ENCODE assay signal across 10 cellular contexts in the genomic region with DNA sequence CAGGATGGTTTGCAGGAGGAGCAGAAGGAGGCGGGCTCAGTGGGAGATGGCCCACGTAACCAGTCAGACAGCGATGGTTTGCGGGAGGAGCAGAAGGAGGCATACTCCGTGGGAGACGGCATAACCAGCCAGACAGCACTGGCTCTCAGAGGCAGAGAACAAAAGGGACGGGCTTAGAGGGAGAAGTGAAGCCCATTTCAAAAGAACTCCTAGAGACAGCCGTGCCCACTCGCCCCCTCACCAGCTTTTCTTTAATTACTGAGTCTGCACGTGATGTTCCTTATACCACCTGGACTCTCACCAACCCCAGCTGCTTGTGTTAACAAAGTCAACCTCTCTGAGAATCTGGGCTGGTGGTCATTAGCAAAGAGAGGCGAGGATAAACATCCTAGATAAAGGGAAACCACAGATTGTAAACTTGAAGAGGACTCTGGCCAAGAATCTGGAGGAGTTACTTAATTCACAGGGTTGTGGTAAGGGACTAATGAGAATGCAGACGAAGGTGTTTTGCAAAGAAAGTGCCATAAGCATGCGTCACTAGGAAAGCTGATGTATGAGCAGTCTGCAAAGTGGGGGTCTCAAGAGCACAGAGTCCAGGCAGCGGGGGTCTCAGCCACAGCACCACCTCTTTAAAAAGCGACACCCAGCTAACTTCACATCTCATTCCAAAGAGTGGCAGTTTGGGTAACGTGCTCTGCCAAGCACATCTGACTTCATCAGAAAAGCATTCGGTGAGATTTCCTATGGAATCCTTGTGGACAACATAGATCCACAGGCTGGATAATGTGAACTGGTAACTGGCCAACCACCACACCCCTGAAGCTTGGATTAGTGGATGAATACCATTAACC. TPM values are rescaled to one million over a fixed set of nuclear protein-coding genes. Genes with fewer than 3 reads are reported as not detected.
DNase-seq lines count a peak whose midpoint lies in the region; ATAC-seq, FAIRE-seq and TF ChIP-seq lines count a peak whose summit lies in the region.
"Had no signal": no experiment of that assay in that cellular context is flagged by ENCODE, and none has a peak within 500 bp of the region (broad histone marks: within the 10 kb centered on the region; RNA-seq: fewer than 3 reads in every experiment).

No MANE protein-coding gene starts in this region.

- H3K4me3 ChIP-seq in H1 (ENCODE audit: extremely low read depth in 1 of 4, insufficient read depth in 2 of 4, low read depth in 3 of 4, low read length in 4 of 4), result 0 out of 8 replicates have a peak overlapping the region, but pooled peaks of 1 of the 4 experiments have one; percentile 1

- no peak overlapping the region for H3K4ac ChIP-seq in H1 (replicated peaks; ENCODE audit: insufficient read length, low read depth, low read length)

- no peak overlapping the region for H2BK15ac ChIP-seq in H1 (ENCODE audit: low read length)

- H2AK5ac ChIP-seq in H1 (ENCODE audit: low read depth, low read length), result no peak overlapping the region

- peaks cover 30% of the 10 kb centered on the region for H3K4me1 Mint-ChIP-seq in neural crest cell
- peaks cover 5% of the 10 kb centered on the region for H3K4me1 Mint-ChIP-seq in T-helper 17 cell

- no peak overlapping the region for H3K14ac ChIP-seq in H1 (ENCODE audit: insufficient read length)

- WGBS in H1 (ENCODE audit: extremely low coverage in 1 of 2, insufficient coverage in 1 of 2, insufficient read length in 1 of 2, insufficient replicate concordance in 2 of 2, low coverage in 1 of 2, low lambda C conversion rate in 2 of 2, missing lambda C conversion rate in 1 of 2), 2 experiments, result 68% methylated on average over 17 of the region's 17 CpGs; no CpG with 5 or more reads in 1 of the 2 experiments

- H3K9ac ChIP-seq in H1 (replicated peaks in 1 of 4; ENCODE audit: extremely low read depth in 1 of 4, low read depth in 3 of 4, low read length in 3 of 4), result no peak overlapping the region

- no peak overlapping the region for H3K18ac ChIP-seq in H1 (ENCODE audit: extremely low read depth, low read length)

- no peak overlapping the region for H3K4me3 Mint-ChIP-seq in neural crest cell
- H3K4me3 Mint-ChIP-seq in T-helper 17 cell, result no peak overlapping the region

- H2BK5ac ChIP-seq in H1 (ENCODE audit: low read depth, low read length), result peak overlapping the region; percentile 2; the same call in 1 of the 2 replicates

- H3K4me1 ChIP-seq in H1 (replicated peaks in 1 of 4; ENCODE audit: control insufficient read depth in 3 of 4, insufficient read depth in 4 of 4, low read length in 3 of 4), result peaks cover 10 to 22% (median 17%) of the 10 kb centered on the region in 4 experiments

- H3K23ac ChIP-seq in H1 (ENCODE audit: insufficient read length), result no peak overlapping the region

- H3K23me2 ChIP-seq in H1 (ENCODE audit: low read depth, low read length), result no peaks in the 10 kb centered on the region

- H2BK20ac ChIP-seq in H1 (ENCODE audit: low read length), result no peak overlapping the region

- H3K79me2 ChIP-seq in H1 (ENCODE audit: control insufficient read depth in 1 of 2, insufficient read depth in 2 of 2, low read length in 2 of 2), result peaks cover 2 to 68% of the 10 kb centered on the region in 2 experiments

- H3K27ac ChIP-seq in H1 (ENCODE audit: low read depth, low read length), result peak overlapping the region; percentile 25; the same call in 1 of the 2 replicates

- H3K27me3 ChIP-seq in H1 (replicated peaks in 1 of 4; ENCODE audit: control insufficient read depth in 3 of 4, extremely low read depth in 1 of 4, insufficient read depth in 3 of 4, low read length in 3 of 4), result no peaks in the 10 kb centered on the region

- peaks cover 0 to 5% of the 10 kb centered on the region in 2 experiments for H4K20me1 ChIP-seq in H1 (replicated peaks in 1 of 2; ENCODE audit: control insufficient read depth in 1 of 2, insufficient read depth in 2 of 2, low read length in 2 of 2)

- no peak overlapping the region for H3K56ac ChIP-seq in H1 (replicated peaks; ENCODE audit: insufficient read length, low read depth, low read length)

- CTCF ChIA-PET in H1 (lab: Charles Lee; ENCODE audit: partially characterized antibody), result interaction anchor here (0.6 to 3.7 kb wide), 8 partner anchors 12 to 156 kb away, joined by 3 to 22 read pairs (median 4); no protein-coding TSS in a partner anchor

- H3K27ac Mint-ChIP-seq in neural crest cell (ENCODE audit: unreplicated experiment) (peak overlapping the region; percentile 52), T-helper 17 cell (no peak overlapping the region)

- no peak for ATAC-seq in T-helper 17 cell

- H3K27me3 Mint-ChIP-seq in neural crest cell (ENCODE audit: low read depth), result no peaks in the 10 kb centered on the region
- peaks cover 34% of the 10 kb centered on the region for H3K27me3 Mint-ChIP-seq in T-helper 17 cell

- TF ChIP-seq CTCF in H1 (IDR thresholded peaks at IDR 0.05; ENCODE audit: control extremely low read depth in 1 of 3, insufficient read depth in 1 of 3, low read depth in 1 of 3, low read length in 3 of 3) (no peak), neural crest cell (conservative IDR thresholded peaks at IDR 0.05) (no peak)

- H3K36me3 Mint-ChIP-seq in neural crest cell (ENCODE audit: low read depth) (peaks cover 5% of the 10 kb centered on the region), T-helper 17 cell (ENCODE audit: low read depth) (peaks cover 4% of the 10 kb centered on the region)

- no peaks in the 10 kb centered on the region for H3K9me3 Mint-ChIP-seq in neural crest cell

- peak; percentile 16 for DNase-seq in COR-L47 (lab: John Stamatoyannopoulos, UW)
- DNase-seq in MV-4-11 (lab: John Stamatoyannopoulos, UW), result peak; percentile 42
- no peak for DNase-seq in H1 (ENCODE audit: low read depth in 1 of 2, low spot score in 2 of 2)
- DNase-seq in neural crest cell (ENCODE audit: low read depth, low spot score), result no peak
- DNase-seq in stimulated activated CD4-positive, alpha-beta T cell treated with anti-CD3 and anti-CD28 coated beads, Interleukin-4, amount 100 ng/mL, for 4 hours, result no peak
- DNase-seq in NCI-H446 (lab: John Stamatoyannopoulos, UW), result no peak
- DNase-seq in T-helper 17 cell, result no peak
- DNase-seq in stimulated activated naive CD4-positive, alpha-beta T cell treated with Interleukin-2 at 50 U/mL for 16 hours (lab: John Stamatoyannopoulos, UW), result no peak
- DNase-seq: stimulated activated CD4-positive, alpha-beta T cell treated with anti-CD3 and anti-CD28 coated beads, Interleukin-15, amount 100 ng/mL, for 24 hours had no signal

- H2BK12ac ChIP-seq in H1 (ENCODE audit: low read depth, low read length), result no peak overlapping the region

- TF ChIP-seq RAD21 in H1 (IDR thresholded peaks at IDR 0.05 in 1 of 2, conservative IDR thresholded peaks at IDR 0.05 in 1 of 2; ENCODE audit: low read depth in 2 of 2, low read length in 2 of 2), result no peak

- no peak overlapping the region for H2AFZ ChIP-seq in H1 (ENCODE audit: low read length)

- H3K4me2 ChIP-seq in H1 (ENCODE audit: insufficient read depth in 1 of 2, low read depth in 2 of 2, low read length in 2 of 2), result peak overlapping the region; percentile 3 to 35; a peak in 1 of 4 replicates

- no peak overlapping the region for H4K5ac ChIP-seq in H1 (ENCODE audit: insufficient read length, low read depth, low read length)

- no peak for TF ChIP-seq POLR2A in H1 (IDR thresholded peaks at IDR 0.05; ENCODE audit: control extremely low read depth in 1 of 2, low read depth in 2 of 2, low read length in 2 of 2)

- no peak overlapping the region for H4K8ac ChIP-seq in H1 (ENCODE audit: extremely low read depth, insufficient read depth, low read length)

- H2BK120ac ChIP-seq in H1 (replicated peaks; ENCODE audit: low read depth, low read length), result no peak overlapping the region

- POLR2A ChIA-PET in H1 (lab: Charles Lee; ENCODE audit: partially characterized antibody), result interaction anchor here (1.1 to 3.4 kb wide), 5 partner anchors 8 to 28 kb away, joined by 3 to 10 read pairs (median 5); no protein-coding TSS in a partner anchor

- no peak for FAIRE-seq in H1 (lab: Jason Lieb, UNC)
- FAIRE-seq: colon had no signal

- H4K91ac ChIP-seq in H1 (replicated peaks; ENCODE audit: insufficient read length, low read length), result no peak overlapping the region

- H3K36me3 ChIP-seq in H1 (ENCODE audit: control insufficient read depth in 2 of 4, insufficient read depth in 4 of 4, low read length in 3 of 4), result no peaks in the 10 kb centered on the region; a peak in 1 of 8 replicates

- no peaks in the 10 kb centered on the region for H3K9me3 ChIP-seq in H1 (ENCODE audit: insufficient read depth in 2 of 2, low read depth in 1 of 2, low read length in 1 of 2)
- H3K9me3 ChIP-seq in T-helper 17 cell (ENCODE audit: control insufficient read depth, low read length, poor library complexity, severe bottlenecking), result no peaks in the 10 kb centered on the region

- peaks cover 8% of the 10 kb centered on the region for H3K79me1 ChIP-seq in H1 (ENCODE audit: low read depth, low read length)

- no peak for TF ChIP-seq EP300 in H1 (IDR thresholded peaks at IDR 0.05; ENCODE audit: borderline replicate concordance in 1 of 2, low read depth in 2 of 2, low read length in 2 of 2)

TF ChIP-seq in H1, 55 proteins besides CTCF, POLR2A, EP300 and RAD21 (continues in another document):
- TF ChIP-seq CBX5 (IDR thresholded peaks at IDR 0.05; ENCODE audit: low read depth, low read length) (no peak), RFX5 (IDR thresholded peaks at IDR 0.05; ENCODE audit: borderline replicate concordance, low read depth, low read length) (no peak), SIRT6 (IDR thresholded peaks at IDR 0.05; ENCODE audit: low read length) (no peak), FOSL1 (IDR thresholded peaks at IDR 0.05; ENCODE audit: insufficient read depth, low read depth, low read length) (no peak), ZNF274 (IDR thresholded peaks at IDR 0.05; ENCODE audit: borderline replicate concordance, extremely low read depth, low read length) (no peak), CEBPB (IDR thresholded peaks at IDR 0.05; ENCODE audit: low read depth, low read length) (no peak), BACH1 (IDR thresholded peaks at IDR 0.05; ENCODE audit: low read length) (no peak), RNF2 (IDR thresholded peaks at IDR 0.05; ENCODE audit: borderline replicate concordance, low read depth, low read length, missing control alignments, poor library complexity, severe bottlenecking) (no peak), CHD2 (IDR thresholded peaks at IDR 0.05; ENCODE audit: low read length) (no peak), NANOG (IDR thresholded peaks at IDR 0.05; ENCODE audit: insufficient read depth, low read depth, low read length, poor library complexity, severe bottlenecking) (no peak)

RNA-seq across cellular contexts. Expression of a gene that starts 51.7 kb away (rescaled TPM):
- total RNA-seq in H1 (2021; fragmentation: NEBNext Ultra II Directional; extraction: Animal tissue kit (Norgen Biotek cat#: 25700)), result 88.4 and 94.1 TPM in 2 replicates
- 107 and 205 TPM in 2 replicates for polyA plus RNA-seq in H1 (2011; rRNA removed)
- 64.0 TPM for polyA plus RNA-seq in H1 (2011; cell fraction: cytosol; rRNA removed)
- 91.0 TPM for polyA plus RNA-seq in H1 (2011; cell fraction: nucleus; rRNA removed)
- polyA plus RNA-seq in H1 (2012, experiment 1 of 2), result 66.9 to 74.9 TPM (median 72.0 TPM) in 4 replicates
- 66.3 TPM for polyA plus RNA-seq in H1 (2012, experiment 2 of 2)
- 53.1 TPM for polyA plus RNA-seq in H1 (2013, experiment 1 of 2)
- 63.6 TPM for polyA plus RNA-seq in H1 (2013, experiment 2 of 2)
- polyA minus RNA-seq in H1 (2011; rRNA and poly(A)+ RNA removed), result 85.6 and 114 TPM in 2 replicates
- polyA minus RNA-seq in H1 (2011; cell fraction: cytosol; rRNA and poly(A)+ RNA removed), result 74.2 TPM
- polyA minus RNA-seq in H1 (2011; cell fraction: nucleus; rRNA and poly(A)+ RNA removed), result 46.8 TPM
- 75.9 and 76.4 TPM in 2 replicates for total RNA-seq in neural crest cell
- 1 to 10 TPM; 3.3 to 4.4 TPM for total RNA-seq in T-helper 17 cell

Comparison
In these comparisons a context has a peak if more than half of its experiments do, and no peak if none do; other contexts are left out.
1. DNase-seq: peak in COR-L47 (single experiment) and MV-4-11 (single experiment); none in H1 (0 of 2), neural crest cell (single experiment), stimulated activated CD4-positive, alpha-beta T cell treated with anti-CD3 and anti-CD28 coated beads, Interleukin-4, amount 100 ng/mL, for 4 hours (0 of 2), NCI-H446 (0 of 2), T-helper 17 cell (0 of 3) and stimulated activated naive CD4-positive, alpha-beta T cell treated with Interleukin-2 at 50 U/mL for 16 hours (single experiment).
2. RNA of a gene that starts 51.7 kb away (total RNA-seq): 88.4 to 94.1 TPM in H1 and 75.9 to 76.4 TPM in neural crest cell; 3.3 to 4.4 TPM in T-helper 17 cell; every median in the first group is over 10 times any median in the second.